1 cellular context compared by ENCODE assay signal in the genomic region with DNA sequence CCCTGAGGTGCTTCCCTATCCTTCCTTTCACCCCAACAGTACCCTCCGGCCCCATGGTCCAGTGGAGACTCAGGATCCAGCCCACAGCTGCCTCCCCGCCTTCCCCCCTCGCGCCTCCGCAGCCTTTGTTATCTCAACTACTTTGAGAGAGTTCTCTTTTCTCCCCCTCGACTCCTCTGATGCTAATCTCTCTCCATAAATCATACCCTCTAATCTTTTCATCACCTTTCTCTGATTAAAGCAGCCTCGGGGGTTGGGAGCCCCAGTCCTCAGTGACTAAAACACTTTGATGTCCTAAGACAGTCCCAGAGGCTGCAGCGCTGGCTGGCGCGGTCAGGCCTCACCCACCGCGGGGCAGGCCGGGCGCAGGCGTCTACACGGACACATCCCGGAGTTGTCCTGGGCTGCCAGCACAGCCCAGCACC.
TF ChIP-seq lines count a peak whose summit lies in the region.

No MANE protein-coding gene starts in this region.

TF ChIP-seq in K562, 482 proteins besides CTCF, POLR2A, EP300 and RAD21 (continued from another document and continues in another):
- TF ChIP-seq MCM7 (IDR thresholded peaks at IDR 0.05) (no peak), CEBPB (tag; IDR thresholded peaks at IDR 0.05) (no peak), BRCA1 (IDR thresholded peaks at IDR 0.05) (no peak), BRCA1 (CRISPR knock-in tag; IDR thresholded peaks at IDR 0.05) (no peak), NUFIP1 (IDR thresholded peaks at IDR 0.05; ENCODE audit: partially characterized antibody) (no peak), YY1 (IDR thresholded peaks at IDR 0.05; ENCODE audit: borderline replicate concordance in 1 of 3, control insufficient read depth in 1 of 3, extremely low read depth in 1 of 3, insufficient read depth in 3 of 3, insufficient read length in 1 of 3, insufficient replicate concordance in 2 of 3, low read depth in 1 of 3, low read length in 2 of 3) (no peak), XRCC5 (IDR thresholded peaks at IDR 0.05; ENCODE audit: low read depth, low read length) (no peak), RCOR1 (IDR thresholded peaks at IDR 0.05; ENCODE audit: borderline replicate concordance in 1 of 2, low read depth in 2 of 2, low read length in 2 of 2) (peak in 1 of 2 experiments; percentile 68; a peak in 2 of 4 replicates), RUNX1 (IDR thresholded peaks at IDR 0.05; ENCODE audit: low read depth) (no peak), TFAM (CRISPR knock-in tag; conservative IDR thresholded peaks at IDR 0.05) (no peak), HMGN3 (IDR thresholded peaks at IDR 0.05; ENCODE audit: borderline replicate concordance, extremely low read depth, insufficient read length, low read depth, low read length) (peak; percentile 49), TBP (optimal IDR thresholded peaks at IDR 0.05; ENCODE audit: low read depth, low read length) (no peak), KDM2B (CRISPR knock-in tag; IDR thresholded peaks at IDR 0.05) (0 out of 2 replicates have a peak, but pooled peaks have one; percentile 34), PHB (CRISPR knock-in tag; IDR thresholded peaks at IDR 0.05) (no peak), HNRNPLL (IDR thresholded peaks at IDR 0.05; ENCODE audit: low read depth, low read length, poor library complexity, severe bottlenecking) (no peak), CTBP1 (IDR thresholded peaks at IDR 0.05; ENCODE audit: borderline replicate concordance) (peak; percentile 38; the same call in 1 of the 2 replicates), SREBF1 (IDR thresholded peaks at IDR 0.05; ENCODE audit: borderline replicate concordance, low read depth, low read length) (no peak), ELF1 (tag; IDR thresholded peaks at IDR 0.05) (no peak), TEAD1 (CRISPR knock-in tag; IDR thresholded peaks at IDR 0.05) (0 out of 4 replicates have a peak, but pooled peaks of 1 of the 2 experiments have one; percentile 23), KLF10 (CRISPR knock-in tag; IDR thresholded peaks at IDR 0.05) (no peak), ETV1 (tag; conservative IDR thresholded peaks at IDR 0.05; ENCODE audit: low read depth) (no peak), ZSCAN29 (IDR thresholded peaks at IDR 0.05) (peak; percentile 98), ZNF696 (CRISPR knock-in tag; conservative IDR thresholded peaks at IDR 0.05) (no peak), NCOA6 (IDR thresholded peaks at IDR 0.05) (no peak), ETV6 (IDR thresholded peaks at IDR 0.05; ENCODE audit: borderline replicate concordance in 1 of 2, low read depth in 2 of 2, low read length in 1 of 2) (no peak), ETV6 (CRISPR knock-in tag; IDR thresholded peaks at IDR 0.05; ENCODE audit: borderline replicate concordance) (no peak), KDM1A (IDR thresholded peaks at IDR 0.05) (no peak), BMI1 (IDR thresholded peaks at IDR 0.05; ENCODE audit: low read length) (no peak), TCFL5 (CRISPR knock-in tag; conservative IDR thresholded peaks at IDR 0.05) (no peak), ZNF232 (CRISPR knock-in tag; IDR thresholded peaks at IDR 0.05) (no peak)
- TF ChIP-seq, protein P1, sequence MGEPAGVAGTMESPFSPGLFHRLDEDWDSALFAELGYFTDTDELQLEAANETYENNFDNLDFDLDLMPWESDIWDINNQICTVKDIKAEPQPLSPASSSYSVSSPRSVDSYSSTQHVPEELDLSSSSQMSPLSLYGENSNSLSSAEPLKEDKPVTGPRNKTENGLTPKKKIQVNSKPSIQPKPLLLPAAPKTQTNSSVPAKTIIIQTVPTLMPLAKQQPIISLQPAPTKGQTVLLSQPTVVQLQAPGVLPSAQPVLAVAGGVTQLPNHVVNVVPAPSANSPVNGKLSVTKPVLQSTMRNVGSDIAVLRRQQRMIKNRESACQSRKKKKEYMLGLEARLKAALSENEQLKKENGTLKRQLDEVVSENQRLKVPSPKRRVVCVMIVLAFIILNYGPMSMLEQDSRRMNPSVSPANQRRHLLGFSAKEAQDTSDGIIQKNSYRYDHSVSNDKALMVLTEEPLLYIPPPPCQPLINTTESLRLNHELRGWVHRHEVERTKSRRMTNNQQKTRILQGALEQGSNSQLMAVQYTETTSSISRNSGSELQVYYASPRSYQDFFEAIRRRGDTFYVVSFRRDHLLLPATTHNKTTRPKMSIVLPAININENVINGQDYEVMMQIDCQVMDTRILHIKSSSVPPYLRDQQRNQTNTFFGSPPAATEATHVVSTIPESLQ (CRISPR knock-in tag; IDR thresholded peaks at IDR 0.05): no peak
- TF ChIP-seq, protein P2, sequence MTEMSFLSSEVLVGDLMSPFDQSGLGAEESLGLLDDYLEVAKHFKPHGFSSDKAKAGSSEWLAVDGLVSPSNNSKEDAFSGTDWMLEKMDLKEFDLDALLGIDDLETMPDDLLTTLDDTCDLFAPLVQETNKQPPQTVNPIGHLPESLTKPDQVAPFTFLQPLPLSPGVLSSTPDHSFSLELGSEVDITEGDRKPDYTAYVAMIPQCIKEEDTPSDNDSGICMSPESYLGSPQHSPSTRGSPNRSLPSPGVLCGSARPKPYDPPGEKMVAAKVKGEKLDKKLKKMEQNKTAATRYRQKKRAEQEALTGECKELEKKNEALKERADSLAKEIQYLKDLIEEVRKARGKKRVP (CRISPR knock-in tag; IDR thresholded peaks at IDR 0.05): no peak
- TF ChIP-seq, protein P3, sequence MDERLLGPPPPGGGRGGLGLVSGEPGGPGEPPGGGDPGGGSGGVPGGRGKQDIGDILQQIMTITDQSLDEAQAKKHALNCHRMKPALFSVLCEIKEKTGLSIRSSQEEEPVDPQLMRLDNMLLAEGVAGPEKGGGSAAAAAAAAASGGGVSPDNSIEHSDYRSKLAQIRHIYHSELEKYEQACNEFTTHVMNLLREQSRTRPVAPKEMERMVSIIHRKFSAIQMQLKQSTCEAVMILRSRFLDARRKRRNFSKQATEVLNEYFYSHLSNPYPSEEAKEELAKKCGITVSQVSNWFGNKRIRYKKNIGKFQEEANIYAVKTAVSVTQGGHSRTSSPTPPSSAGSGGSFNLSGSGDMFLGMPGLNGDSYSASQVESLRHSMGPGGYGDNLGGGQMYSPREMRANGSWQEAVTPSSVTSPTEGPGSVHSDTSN (CRISPR knock-in tag; IDR thresholded peaks at IDR 0.05; ENCODE audit: low read depth): no peak
- TF ChIP-seq, protein P3 (tag; conservative IDR thresholded peaks at IDR 0.05; ENCODE audit: low read depth): peak; percentile 95
- TF ChIP-seq, protein P4, sequence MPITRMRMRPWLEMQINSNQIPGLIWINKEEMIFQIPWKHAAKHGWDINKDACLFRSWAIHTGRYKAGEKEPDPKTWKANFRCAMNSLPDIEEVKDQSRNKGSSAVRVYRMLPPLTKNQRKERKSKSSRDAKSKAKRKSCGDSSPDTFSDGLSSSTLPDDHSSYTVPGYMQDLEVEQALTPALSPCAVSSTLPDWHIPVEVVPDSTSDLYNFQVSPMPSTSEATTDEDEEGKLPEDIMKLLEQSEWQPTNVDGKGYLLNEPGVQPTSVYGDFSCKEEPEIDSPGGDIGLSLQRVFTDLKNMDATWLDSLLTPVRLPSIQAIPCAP (CRISPR knock-in tag; IDR thresholded peaks at IDR 0.05; ENCODE audit: borderline replicate concordance): no peak
- TF ChIP-seq, protein P5, sequence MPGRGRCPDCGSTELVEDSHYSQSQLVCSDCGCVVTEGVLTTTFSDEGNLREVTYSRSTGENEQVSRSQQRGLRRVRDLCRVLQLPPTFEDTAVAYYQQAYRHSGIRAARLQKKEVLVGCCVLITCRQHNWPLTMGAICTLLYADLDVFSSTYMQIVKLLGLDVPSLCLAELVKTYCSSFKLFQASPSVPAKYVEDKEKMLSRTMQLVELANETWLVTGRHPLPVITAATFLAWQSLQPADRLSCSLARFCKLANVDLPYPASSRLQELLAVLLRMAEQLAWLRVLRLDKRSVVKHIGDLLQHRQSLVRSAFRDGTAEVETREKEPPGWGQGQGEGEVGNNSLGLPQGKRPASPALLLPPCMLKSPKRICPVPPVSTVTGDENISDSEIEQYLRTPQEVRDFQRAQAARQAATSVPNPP (IDR thresholded peaks at IDR 0.05; ENCODE audit: borderline replicate concordance, insufficient read depth, insufficient read length): no peak
- TF ChIP-seq, protein P6, sequence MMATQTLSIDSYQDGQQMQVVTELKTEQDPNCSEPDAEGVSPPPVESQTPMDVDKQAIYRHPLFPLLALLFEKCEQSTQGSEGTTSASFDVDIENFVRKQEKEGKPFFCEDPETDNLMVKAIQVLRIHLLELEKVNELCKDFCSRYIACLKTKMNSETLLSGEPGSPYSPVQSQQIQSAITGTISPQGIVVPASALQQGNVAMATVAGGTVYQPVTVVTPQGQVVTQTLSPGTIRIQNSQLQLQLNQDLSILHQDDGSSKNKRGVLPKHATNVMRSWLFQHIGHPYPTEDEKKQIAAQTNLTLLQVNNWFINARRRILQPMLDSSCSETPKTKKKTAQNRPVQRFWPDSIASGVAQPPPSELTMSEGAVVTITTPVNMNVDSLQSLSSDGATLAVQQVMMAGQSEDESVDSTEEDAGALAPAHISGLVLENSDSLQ (IDR thresholded peaks at IDR 0.05): peak; percentile 79
- TF ChIP-seq, protein P7, sequence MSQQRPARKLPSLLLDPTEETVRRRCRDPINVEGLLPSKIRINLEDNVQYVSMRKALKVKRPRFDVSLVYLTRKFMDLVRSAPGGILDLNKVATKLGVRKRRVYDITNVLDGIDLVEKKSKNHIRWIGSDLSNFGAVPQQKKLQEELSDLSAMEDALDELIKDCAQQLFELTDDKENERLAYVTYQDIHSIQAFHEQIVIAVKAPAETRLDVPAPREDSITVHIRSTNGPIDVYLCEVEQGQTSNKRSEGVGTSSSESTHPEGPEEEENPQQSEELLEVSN (IDR thresholded peaks at IDR 0.05; ENCODE audit: borderline replicate concordance in 1 of 2, extremely low read depth in 1 of 2, insufficient read depth in 1 of 2, insufficient read length in 1 of 2, low read depth in 1 of 2, low read length in 1 of 2, poor library complexity in 1 of 2, severe bottlenecking in 1 of 2): no peak
- TF ChIP-seq, protein P8, sequence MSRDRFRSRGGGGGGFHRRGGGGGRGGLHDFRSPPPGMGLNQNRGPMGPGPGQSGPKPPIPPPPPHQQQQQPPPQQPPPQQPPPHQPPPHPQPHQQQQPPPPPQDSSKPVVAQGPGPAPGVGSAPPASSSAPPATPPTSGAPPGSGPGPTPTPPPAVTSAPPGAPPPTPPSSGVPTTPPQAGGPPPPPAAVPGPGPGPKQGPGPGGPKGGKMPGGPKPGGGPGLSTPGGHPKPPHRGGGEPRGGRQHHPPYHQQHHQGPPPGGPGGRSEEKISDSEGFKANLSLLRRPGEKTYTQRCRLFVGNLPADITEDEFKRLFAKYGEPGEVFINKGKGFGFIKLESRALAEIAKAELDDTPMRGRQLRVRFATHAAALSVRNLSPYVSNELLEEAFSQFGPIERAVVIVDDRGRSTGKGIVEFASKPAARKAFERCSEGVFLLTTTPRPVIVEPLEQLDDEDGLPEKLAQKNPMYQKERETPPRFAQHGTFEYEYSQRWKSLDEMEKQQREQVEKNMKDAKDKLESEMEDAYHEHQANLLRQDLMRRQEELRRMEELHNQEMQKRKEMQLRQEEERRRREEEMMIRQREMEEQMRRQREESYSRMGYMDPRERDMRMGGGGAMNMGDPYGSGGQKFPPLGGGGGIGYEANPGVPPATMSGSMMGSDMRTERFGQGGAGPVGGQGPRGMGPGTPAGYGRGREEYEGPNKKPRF (IDR thresholded peaks at IDR 0.05; ENCODE audit: low read depth, low read length): no peak
- TF ChIP-seq, protein P9, sequence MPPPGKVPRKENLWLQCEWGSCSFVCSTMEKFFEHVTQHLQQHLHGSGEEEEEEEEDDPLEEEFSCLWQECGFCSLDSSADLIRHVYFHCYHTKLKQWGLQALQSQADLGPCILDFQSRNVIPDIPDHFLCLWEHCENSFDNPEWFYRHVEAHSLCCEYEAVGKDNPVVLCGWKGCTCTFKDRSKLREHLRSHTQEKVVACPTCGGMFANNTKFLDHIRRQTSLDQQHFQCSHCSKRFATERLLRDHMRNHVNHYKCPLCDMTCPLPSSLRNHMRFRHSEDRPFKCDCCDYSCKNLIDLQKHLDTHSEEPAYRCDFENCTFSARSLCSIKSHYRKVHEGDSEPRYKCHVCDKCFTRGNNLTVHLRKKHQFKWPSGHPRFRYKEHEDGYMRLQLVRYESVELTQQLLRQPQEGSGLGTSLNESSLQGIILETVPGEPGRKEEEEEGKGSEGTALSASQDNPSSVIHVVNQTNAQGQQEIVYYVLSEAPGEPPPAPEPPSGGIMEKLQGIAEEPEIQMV (tag; conservative IDR thresholded peaks at IDR 0.05; ENCODE audit: low read depth): no peak
- TF ChIP-seq, protein P10, sequence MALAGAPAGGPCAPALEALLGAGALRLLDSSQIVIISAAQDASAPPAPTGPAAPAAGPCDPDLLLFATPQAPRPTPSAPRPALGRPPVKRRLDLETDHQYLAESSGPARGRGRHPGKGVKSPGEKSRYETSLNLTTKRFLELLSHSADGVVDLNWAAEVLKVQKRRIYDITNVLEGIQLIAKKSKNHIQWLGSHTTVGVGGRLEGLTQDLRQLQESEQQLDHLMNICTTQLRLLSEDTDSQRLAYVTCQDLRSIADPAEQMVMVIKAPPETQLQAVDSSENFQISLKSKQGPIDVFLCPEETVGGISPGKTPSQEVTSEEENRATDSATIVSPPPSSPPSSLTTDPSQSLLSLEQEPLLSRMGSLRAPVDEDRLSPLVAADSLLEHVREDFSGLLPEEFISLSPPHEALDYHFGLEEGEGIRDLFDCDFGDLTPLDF (CRISPR knock-in tag; IDR thresholded peaks at IDR 0.05): no peak
- TF ChIP-seq, protein P11, sequence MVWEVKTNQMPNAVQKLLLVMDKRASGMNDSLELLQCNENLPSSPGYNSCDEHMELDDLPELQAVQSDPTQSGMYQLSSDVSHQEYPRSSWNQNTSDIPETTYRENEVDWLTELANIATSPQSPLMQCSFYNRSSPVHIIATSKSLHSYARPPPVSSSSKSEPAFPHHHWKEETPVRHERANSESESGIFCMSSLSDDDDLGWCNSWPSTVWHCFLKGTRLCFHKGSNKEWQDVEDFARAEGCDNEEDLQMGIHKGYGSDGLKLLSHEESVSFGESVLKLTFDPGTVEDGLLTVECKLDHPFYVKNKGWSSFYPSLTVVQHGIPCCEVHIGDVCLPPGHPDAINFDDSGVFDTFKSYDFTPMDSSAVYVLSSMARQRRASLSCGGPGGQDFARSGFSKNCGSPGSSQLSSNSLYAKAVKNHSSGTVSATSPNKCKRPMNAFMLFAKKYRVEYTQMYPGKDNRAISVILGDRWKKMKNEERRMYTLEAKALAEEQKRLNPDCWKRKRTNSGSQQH (CRISPR knock-in tag; IDR thresholded peaks at IDR 0.05): no peak
- TF ChIP-seq, protein P12, sequence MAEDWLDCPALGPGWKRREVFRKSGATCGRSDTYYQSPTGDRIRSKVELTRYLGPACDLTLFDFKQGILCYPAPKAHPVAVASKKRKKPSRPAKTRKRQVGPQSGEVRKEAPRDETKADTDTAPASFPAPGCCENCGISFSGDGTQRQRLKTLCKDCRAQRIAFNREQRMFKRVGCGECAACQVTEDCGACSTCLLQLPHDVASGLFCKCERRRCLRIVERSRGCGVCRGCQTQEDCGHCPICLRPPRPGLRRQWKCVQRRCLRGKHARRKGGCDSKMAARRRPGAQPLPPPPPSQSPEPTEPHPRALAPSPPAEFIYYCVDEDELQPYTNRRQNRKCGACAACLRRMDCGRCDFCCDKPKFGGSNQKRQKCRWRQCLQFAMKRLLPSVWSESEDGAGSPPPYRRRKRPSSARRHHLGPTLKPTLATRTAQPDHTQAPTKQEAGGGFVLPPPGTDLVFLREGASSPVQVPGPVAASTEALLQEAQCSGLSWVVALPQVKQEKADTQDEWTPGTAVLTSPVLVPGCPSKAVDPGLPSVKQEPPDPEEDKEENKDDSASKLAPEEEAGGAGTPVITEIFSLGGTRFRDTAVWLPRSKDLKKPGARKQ (CRISPR knock-in tag; IDR thresholded peaks at IDR 0.05): no peak
